Comparison of ENCODE assay signal across 17 cellular contexts in genomic region chr17:32298298-32298697, GRCh38. TPM values are rescaled to one million over a fixed set of nuclear protein-coding genes. Genes with fewer than 3 reads are reported as not detected.
DNase-seq lines count a peak whose midpoint lies in the region; ATAC-seq and TF ChIP-seq lines count a peak whose summit lies in the region.
"Had no signal": no experiment of that assay in that cellular context is flagged by ENCODE, and none has a peak within 500 bp of the region (broad histone marks: within the 10 kb centered on the region; RNA-seq: fewer than 3 reads in every experiment).

No MANE protein-coding gene starts in this region.

- no peaks in the 10 kb centered on the region for H4K20me1 ChIP-seq in mammary epithelial cell (ENCODE audit: insufficient read depth, low read length)

- peak; percentile 55 for ATAC-seq in gastroesophageal sphincter
- peak; percentile 32 for ATAC-seq in upper lobe of right lung
- no peak for ATAC-seq in HG02798 (IDR thresholded peaks at IDR 0.05; ENCODE audit: poor library complexity, unreplicated experiment)
- ATAC-seq in HG03108 (IDR thresholded peaks at IDR 0.05; ENCODE audit: unreplicated experiment), result no peak

- TF ChIP-seq POLR2A in gastroesophageal sphincter (IDR thresholded peaks at IDR 0.05), result no peak

- H2AFZ ChIP-seq in mammary epithelial cell (ENCODE audit: low read depth, low read length), result no peak overlapping the region

- no peak overlapping the region for H3K27ac Mint-ChIP-seq in type B pancreatic cell
- H3K27ac Mint-ChIP-seq: nephron had no signal

- TF ChIP-seq CTCF in mammary epithelial cell (conservative IDR thresholded peaks at IDR 0.05 in 1 of 2, IDR thresholded peaks at IDR 0.05 in 1 of 2; ENCODE audit: extremely low read depth in 1 of 2, insufficient read depth in 1 of 2, low read depth in 1 of 2, low read length in 2 of 2) (no peak), gastroesophageal sphincter (IDR thresholded peaks at IDR 0.05) (no peak), upper lobe of right lung (IDR thresholded peaks at IDR 0.05) (no peak), type B pancreatic cell (conservative IDR thresholded peaks at IDR 0.05) (no peak)

- intact Hi-C loops in mammary epithelial cell (cut with micrococcal nuclease) (no loop called here), upper lobe of right lung (cut with DNase I) (no loop called here)

- dilution Hi-C loops in mammary epithelial cell (cut with HindIII; ENCODE audit: low sequenced_read_pairs), result no loop called here

- CTCF ChIA-PET in mammary epithelial cell (lab: Charles Lee; ENCODE audit: low non-redundant PET), result interaction anchor here (0.7 kb wide), 1 partner anchor 38 kb away, joined by 3 read pairs; no protein-coding TSS in a partner anchor

- H3K79me2 ChIP-seq in mammary epithelial cell (ENCODE audit: insufficient read depth, low read length), result no peaks in the 10 kb centered on the region

- no peaks in the 10 kb centered on the region for H3K4me1 ChIP-seq in mammary epithelial cell (ENCODE audit: insufficient read depth, low read length)
- H3K4me1 ChIP-seq in gastroesophageal sphincter, result peaks cover 0 to 14% (median 0%) of the 10 kb centered on the region in 3 donors
- H3K4me1 ChIP-seq in upper lobe of right lung, result no peaks in the 10 kb centered on the region

- H3K27me3 Mint-ChIP-seq in type B pancreatic cell, result peaks cover 6% of the 10 kb centered on the region

- no peak overlapping the region for H3K27ac ChIP-seq in mammary epithelial cell (ENCODE audit: insufficient read depth, low read depth, low read length)
- H3K27ac ChIP-seq in gastroesophageal sphincter, result no peak overlapping the region
- H3K27ac ChIP-seq in upper lobe of right lung, result no peak overlapping the region
- H3K27ac ChIP-seq: right atrium auricular region had no signal

- H3K9me3 Mint-ChIP-seq in type B pancreatic cell, result no peaks in the 10 kb centered on the region
- H3K9me3 Mint-ChIP-seq: nephron had no signal

- H3K4me1 Mint-ChIP-seq in type B pancreatic cell (ENCODE audit: unreplicated experiment), result peaks cover 17% of the 10 kb centered on the region

- WGBS in mammary epithelial cell (ENCODE audit: low coverage, missing lambda C conversion rate), result 93% methylated on average over 4 of the region's 6 CpGs
- WGBS in gastroesophageal sphincter (ENCODE audit: low coverage in 1 of 2), 2 donors, result 67% methylated on average over 1 of the region's 6 CpGs; no CpG with 5 or more reads in 1 of the 2 donors

- no peak for TF ChIP-seq EP300 in gastroesophageal sphincter (IDR thresholded peaks at IDR 0.05)

- no peaks in the 10 kb centered on the region for H3K36me3 Mint-ChIP-seq in type B pancreatic cell

- no peaks in the 10 kb centered on the region for H3K9me3 ChIP-seq in mammary epithelial cell (replicated peaks; ENCODE audit: insufficient read depth, low read length)
- no peaks in the 10 kb centered on the region for H3K9me3 ChIP-seq in gastroesophageal sphincter
- H3K9me3 ChIP-seq in upper lobe of right lung, result no peaks in the 10 kb centered on the region
- H3K9me3 ChIP-seq: right atrium auricular region had no signal

- H3K36me3 ChIP-seq in mammary epithelial cell (ENCODE audit: insufficient read depth, low read length) (no peaks in the 10 kb centered on the region), gastroesophageal sphincter (no peaks in the 10 kb centered on the region), upper lobe of right lung (no peaks in the 10 kb centered on the region)
- H3K36me3 ChIP-seq: right atrium auricular region had no signal

- in situ Hi-C loops in T47D (cut with HindIII; ENCODE audit: low pct_unique_long_range_greater_than_20kb, low sequenced_read_pairs) (no loop called here), mammary epithelial cell (cut with MboI; ENCODE audit: low sequenced_read_pairs in 2 of 2) (no loop called here)

- BruUV-seq in mammary epithelial cell (replicated peaks; lab: Mats Ljungman, UMichigan), result no TSS peak

- H3K4me3 ChIP-seq in mammary epithelial cell (replicated peaks in 1 of 3; ENCODE audit: insufficient read depth in 1 of 3, low read depth in 2 of 3, low read length in 3 of 3), result no peak overlapping the region
- H3K4me3 ChIP-seq in gastroesophageal sphincter, result no peak overlapping the region
- H3K4me3 ChIP-seq in upper lobe of right lung, result no peak overlapping the region
- H3K4me3 ChIP-seq: right atrium auricular region had no signal

- no peak overlapping the region for H3K4me2 ChIP-seq in mammary epithelial cell (ENCODE audit: insufficient read depth, low read depth, low read length)

- H3K9ac ChIP-seq in mammary epithelial cell (ENCODE audit: insufficient read depth, low read length), result no peak overlapping the region

- H3K27me3 ChIP-seq in mammary epithelial cell (ENCODE audit: insufficient read depth, low read length) (no peaks in the 10 kb centered on the region), gastroesophageal sphincter (no peaks in the 10 kb centered on the region), upper lobe of right lung (no peaks in the 10 kb centered on the region)
- H3K27me3 ChIP-seq: right atrium auricular region had no signal

- no peak overlapping the region for H3K4me3 Mint-ChIP-seq in type B pancreatic cell
- H3K4me3 Mint-ChIP-seq: nephron had no signal

- DNase-seq in T47D (ENCODE audit: low read depth in 1 of 2, low spot score in 1 of 2), result peak; percentile 35 to 76
- DNase-seq in mammary epithelial cell, result no peak
- peak; percentile 96 for DNase-seq in NCI-H82 treated with DMSO at 0.1 percent for 48 hours (lab: John Stamatoyannopoulos, UW; ENCODE audit: unreplicated experiment)
- DNase-seq in upper lobe of right lung, result no peak
- DNase-seq in type B pancreatic cell (ENCODE audit: extremely low spot score, unreplicated experiment), result no peak
- DNase-seq: ACHN; activated CD4-positive, alpha-beta T cell treated with anti-CD3 and anti-CD28 coated beads for 4 hours; activated naive CD4-positive, alpha-beta T cell treated with Interleukin-2 at 50 U/mL for 16 hours; dermis blood vessel endothelial cell; erythroblast; NCI-H226; T-helper 9 cell had no signal

RNA-seq across cellular contexts. Expression of gene RHBDL3, which starts 32.7 kb away (rescaled TPM):
- total RNA-seq in mammary epithelial cell (not detected), gastroesophageal sphincter (1 to 10 TPM in 3 of 4 donors, under 1 TPM in 1; 0.52 to 2.2 (median 1.5) TPM), upper lobe of right lung (0.41 TPM), type B pancreatic cell (ENCODE audit: low replicate concordance) (1.4 and 4.4 TPM in 2 replicates)
- polyA plus RNA-seq in mammary epithelial cell, result 0.03 TPM
- polyA minus RNA-seq in mammary epithelial cell, result not detected
- total RNA-seq: dermis blood vessel endothelial cell had no signal

RNA-seq across cellular contexts. Expression of gene C17orf75, which starts 43.7 kb away (rescaled TPM):
- total RNA-seq in mammary epithelial cell (10 to 100 TPM; 16.2 to 24.5 TPM), gastroesophageal sphincter (10 to 100 TPM in 3 of 4 donors, 1 to 10 TPM in 1; 9.2 to 16.7 (median 13.2) TPM), upper lobe of right lung (14.2 TPM), type B pancreatic cell (ENCODE audit: low replicate concordance) (19.4 and 31.0 TPM in 2 replicates)
- 10.6 TPM for polyA plus RNA-seq in mammary epithelial cell
- polyA minus RNA-seq in mammary epithelial cell, result 10.3 TPM

RNA-seq across cellular contexts. Expression of gene ZNF207, which starts 51.7 kb away (rescaled TPM):
- total RNA-seq in mammary epithelial cell (100 to 1,000 TPM; 134 to 169 TPM), gastroesophageal sphincter (100 to 1,000 TPM in 2 of 4 donors, 10 to 100 TPM in 2; 84.4 to 146 (median 99.0) TPM), upper lobe of right lung (133 TPM), type B pancreatic cell (ENCODE audit: low replicate concordance) (151 and 206 TPM in 2 replicates)
- 210 TPM for polyA plus RNA-seq in mammary epithelial cell
- 122 TPM for polyA minus RNA-seq in mammary epithelial cell

Comparison
In these comparisons a context has a peak if more than half of its experiments do, and no peak if none do; other contexts are left out.
1. DNase-seq: peak in T47D (2 of 2) and NCI-H82 treated with DMSO at 0.1 percent for 48 hours (single experiment); none in mammary epithelial cell (single experiment), upper lobe of right lung (single experiment) and type B pancreatic cell (single experiment).
2. ATAC-seq: peak in gastroesophageal sphincter (single experiment) and upper lobe of right lung (single experiment); none in HG02798 (single experiment) and HG03108 (single experiment).